ENCODE assay signal across 8 cellular contexts in the genomic region with DNA sequence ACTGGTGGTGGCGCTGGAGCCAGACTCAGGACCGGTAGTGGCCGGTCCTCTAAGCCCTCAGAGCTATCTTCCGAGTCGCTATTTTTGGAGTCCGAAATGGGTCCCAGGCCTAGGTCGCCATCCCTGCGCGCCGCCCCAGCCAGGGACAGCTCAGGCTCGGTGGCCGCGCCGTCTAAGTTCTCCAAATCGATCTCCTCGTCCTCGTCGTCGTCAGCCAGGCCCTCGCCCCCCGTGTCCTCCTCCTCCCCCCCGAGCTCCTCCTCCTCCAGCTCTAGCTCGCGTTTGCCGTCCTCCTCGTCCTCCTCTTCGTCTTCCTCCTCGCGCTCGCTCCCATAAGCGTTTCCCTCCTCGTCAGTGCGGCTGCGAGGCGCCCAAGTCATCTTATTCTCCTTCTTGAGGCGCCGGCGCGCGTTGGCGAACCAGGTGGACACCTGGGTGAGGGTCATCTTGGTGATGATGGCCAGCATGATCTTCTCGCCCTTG. TPM values are rescaled to one million over a fixed set of nuclear protein-coding genes. Genes with fewer than 3 reads are reported as not detected.
DNase-seq lines count a peak whose midpoint lies in the region; ATAC-seq lines count a peak whose summit lies in the region.

No MANE protein-coding gene starts in this region.

- H3K9ac ChIP-seq in skeletal muscle satellite cell (ENCODE audit: low read depth, low read length): peak overlapping the region; percentile 89

- H3K4me1 ChIP-seq in skeletal muscle satellite cell (ENCODE audit: control insufficient read depth, insufficient read depth, low read length): peaks cover 5% of the 10 kb centered on the region

- peak overlapping the region; percentile 89 for H3K4me2 ChIP-seq in skeletal muscle satellite cell (ENCODE audit: low read length)

- intact Hi-C loops in left cardiac atrium (cut with DNase I): loop anchor here (5.0 to 10.0 kb wide), 4 partner anchors 220 to 650 kb away; a partner anchor contains a TSS

- no peaks in the 10 kb centered on the region for H3K27me3 ChIP-seq in skeletal muscle satellite cell (ENCODE audit: control insufficient read depth, insufficient read depth, low read length)

- peak; percentile 18 for DNase-seq in NCI-H510A (lab: John Stamatoyannopoulos, UW)
- DNase-seq in NCI-H510A treated with DMSO at 0.1 percent for 48 hours (lab: John Stamatoyannopoulos, UW): no peak
- DNase-seq in SK-N-DZ (ENCODE audit: low spot score): peak; percentile 15
- DNase-seq in left cardiac atrium: peak; percentile 38
- no peak for DNase-seq in inferior parietal cortex (ENCODE audit: extremely low spot score)
- DNase-seq in UCSD-AML1 (lab: John Stamatoyannopoulos, UW; ENCODE audit: unreplicated experiment): no peak

- H3K9me3 ChIP-seq in skeletal muscle satellite cell (replicated peaks; ENCODE audit: low read length): no peaks in the 10 kb centered on the region

- no peak for ATAC-seq in left cardiac atrium
- ATAC-seq in GM18517 (IDR thresholded peaks at IDR 0.05; ENCODE audit: unreplicated experiment): no peak

- peak overlapping the region; percentile 93 for H3K4me3 ChIP-seq in skeletal muscle satellite cell (ENCODE audit: low read length)

- H3K36me3 ChIP-seq in skeletal muscle satellite cell (ENCODE audit: insufficient read depth, low read length): peaks cover 17% of the 10 kb centered on the region

RNA-seq across cellular contexts. Expression of a gene that starts 1.6 kb away (rescaled TPM):
- 1.6 and 2.2 TPM in 2 replicates for polyA plus RNA-seq in SK-N-DZ (2014; cell fraction: cytosol; rRNA removed)
- polyA plus RNA-seq in SK-N-DZ (2014; cell fraction: nucleus; rRNA removed): 2.5 and 3.3 TPM in 2 replicates
- total RNA-seq in left cardiac atrium: 1 to 10 TPM; 5.0 to 6.2 TPM
- total RNA-seq in skeletal muscle satellite cell (2012; rRNA removed): 5.0 and 6.1 TPM in 2 replicates

Comparison
In these comparisons a context has a peak if more than half of its experiments do, and no peak if none do; other contexts are left out.
1. DNase-seq: peak in NCI-H510A (single experiment), SK-N-DZ (single experiment) and left cardiac atrium (single experiment); none in NCI-H510A treated with DMSO at 0.1 percent for 48 hours (single experiment), inferior parietal cortex (single experiment) and UCSD-AML1 (single experiment).